20 cellular contexts compared by ENCODE assay signal in the genomic region with DNA sequence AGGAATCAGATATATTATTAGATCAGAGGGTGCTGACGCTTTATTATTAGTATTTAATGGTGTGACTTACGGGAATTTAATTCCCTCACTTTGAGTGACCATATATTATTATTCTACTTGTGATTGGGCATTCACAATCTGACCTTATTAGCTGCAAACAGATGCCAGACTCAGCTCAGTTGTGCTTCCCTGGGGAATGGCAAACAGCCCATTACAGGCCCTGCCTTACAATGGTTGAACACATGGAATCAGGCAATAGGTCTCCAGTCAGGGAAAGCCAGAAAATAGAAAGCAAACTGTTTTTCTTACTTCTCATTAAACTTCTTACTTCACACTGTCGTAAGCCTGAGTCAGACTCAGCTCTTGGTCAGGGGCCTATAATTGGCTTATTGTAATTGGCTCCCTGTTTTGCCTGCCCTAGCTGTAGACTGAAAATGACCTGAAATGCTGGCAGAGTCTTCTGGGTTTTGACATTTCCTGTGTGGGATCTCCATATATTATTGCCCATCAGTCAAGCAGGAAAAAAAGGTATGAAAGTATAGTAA.
"Had no signal": no experiment of that assay in that cellular context is flagged by ENCODE, and none has a peak within 500 bp of the region (broad histone marks: within the 10 kb centered on the region; RNA-seq: fewer than 3 reads in every experiment).

No MANE protein-coding gene starts in this region.

- H3K27ac ChIP-seq: gastrocnemius medialis, right atrium auricular region, tibial artery had no signal

- H3K4me1 ChIP-seq: gastrocnemius medialis, right atrium auricular region, tibial artery had no signal

- H3K27me3 ChIP-seq: gastrocnemius medialis, right atrium auricular region, tibial artery had no signal

- H3K4me3 ChIP-seq: gastrocnemius medialis, right atrium auricular region, tibial artery had no signal

- H3K9me3 ChIP-seq: gastrocnemius medialis, right atrium auricular region, tibial artery had no signal

- ATAC-seq: activated CD4-positive, CD25-positive, alpha-beta regulatory T cell treated with anti-CD3 and anti-CD28 coated beads, Interleukin-2, amount 50 U/mL, for 24 hours; activated naive CD8-positive, alpha-beta T cell treated with anti-CD3 and anti-CD28 coated beads, Interleukin-2, amount 50 U/mL, for 24 hours; gastrocnemius medialis; stimulated activated naive CD8-positive, alpha-beta T cell treated with anti-CD3 and anti-CD28 coated beads, Interleukin-15, Interleukin-2, amounts not matched to agents 100 U/mL and 50 U/mL, for 24 hours had no signal

- H3K36me3 ChIP-seq: gastrocnemius medialis, right atrium auricular region, tibial artery had no signal

- FAIRE-seq: bronchial epithelial cell, endometrium, urothelium cell line had no signal

- DNase-seq: activated CD4-positive, alpha-beta T cell treated with anti-CD3 and anti-CD28 coated beads, Interleukin-2, amount 10 ng/mL, durations not matched to agents 7 days and 5 days; activated CD8-positive, alpha-beta memory T cell treated with anti-CD3 and anti-CD28 coated beads, Interleukin-2, amount 50 U/mL, for 4 hours; activated effector memory CD4-positive, alpha-beta T cell treated with Interleukin-2 at 50 U/mL for 16 hours; activated naive CD4-positive, alpha-beta T cell treated with anti-CD3 and anti-CD28 coated beads, Interleukin-2, amount 10 ng/mL, durations not matched to agents 7 days and 5 days; activated naive CD8-positive, alpha-beta T cell treated with anti-CD3 and anti-CD28 coated beads, Interleukin-2, amount 50 U/mL, for 24 hours; activated T-cell treated with anti-CD3 and anti-CD28 coated beads, Interleukin-2, amount 50 U/mL, for 48 hours; cerebellar nuclear complex; cortex of kidney; gastrocnemius medialis; immature natural killer cell; stimulated activated CD4-positive, alpha-beta T cell treated with anti-CD3 and anti-CD28 coated beads, Interleukin-2, amount 100 ng/mL, for 24 hours; stimulated activated naive CD8-positive, alpha-beta T cell treated with anti-CD3 and anti-CD28 coated beads, Interleukin-15, Interleukin-2, amounts not matched to agents 100 U/mL and 50 U/mL, for 24 hours; T-helper 1 cell; T1000; tibial artery had no signal
